Comparison of ENCODE assay signal across 1 cellular context in genomic region chr4:100295792-100296191, GRCh38.
TF ChIP-seq lines count a peak whose summit lies in the region.

No MANE protein-coding gene starts in this region.

TF ChIP-seq in endothelial cell of umbilical vein, 7 proteins besides CTCF, POLR2A, EP300 and RAD21 (continued from another document):
- TF ChIP-seq MAX (IDR thresholded peaks at IDR 0.05; ENCODE audit: insufficient read depth, insufficient read length) (no peak), MYC (IDR thresholded peaks at IDR 0.05; ENCODE audit: low read depth, low read length) (no peak)
